In the genomic region with DNA sequence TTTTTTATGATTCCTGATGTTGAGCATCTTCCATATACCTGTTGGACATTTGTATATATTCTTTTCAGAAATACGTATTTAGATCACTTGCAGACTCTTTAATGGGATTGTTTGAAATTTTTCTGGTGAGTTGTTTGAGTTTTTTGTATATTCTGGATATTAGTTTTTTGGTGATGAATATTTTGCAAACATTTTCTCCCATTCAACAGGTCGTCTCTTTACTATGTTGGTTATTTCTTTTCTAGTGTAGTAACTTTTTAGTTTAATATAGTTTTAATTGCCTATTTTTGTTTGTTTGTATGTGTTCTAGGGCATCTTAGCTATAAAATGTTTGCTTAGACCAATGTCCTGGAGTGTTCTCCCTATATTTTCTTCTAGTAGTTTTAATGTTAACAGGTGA, we compare ENCODE assay signal across 3 cellular contexts.
"Had no signal": no experiment of that assay in that cellular context is flagged by ENCODE, and none has a peak within 500 bp of the region (broad histone marks: within the 10 kb centered on the region; RNA-seq: fewer than 3 reads in every experiment).

No MANE protein-coding gene starts in this region.

- DNase-seq: GDM1, GF-D8 had no signal

- H3K4me3 ChIP-seq: GM12878 had no signal
